1 cellular context compared by ENCODE assay signal in the genomic region with DNA sequence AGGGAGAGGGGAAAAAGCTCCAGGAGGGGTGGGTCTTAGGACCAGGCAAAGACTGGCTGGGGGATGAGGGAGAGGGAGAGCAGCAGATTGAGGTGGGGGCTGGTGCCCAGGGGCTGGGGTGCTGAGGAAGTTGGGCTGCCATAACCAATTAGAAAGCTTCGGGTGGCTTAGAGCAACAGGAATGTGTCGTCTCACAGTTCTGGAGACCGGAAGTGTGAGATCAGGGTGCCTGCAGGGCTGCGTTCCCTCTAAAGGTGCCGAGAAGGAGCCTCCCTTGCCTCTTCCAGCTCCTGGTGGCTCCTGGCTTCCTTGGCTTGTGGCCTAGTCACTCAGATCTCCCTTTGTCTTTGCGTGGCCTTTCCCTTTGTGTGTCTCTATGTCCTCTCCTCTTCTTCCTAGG.
TF ChIP-seq lines count a peak whose summit lies in the region.

No MANE protein-coding gene starts in this region.

TF ChIP-seq in IMR-90, 13 proteins besides CTCF, POLR2A, EP300 and RAD21:
- no peak for TF ChIP-seq RCOR1 (IDR thresholded peaks at IDR 0.05; ENCODE audit: insufficient replicate concordance, low read length)
- no peak for TF ChIP-seq NFE2L2 (IDR thresholded peaks at IDR 0.05; ENCODE audit: low read depth, low read length)
- TF ChIP-seq MAZ (IDR thresholded peaks at IDR 0.05; ENCODE audit: borderline replicate concordance, low read depth, low read length), result no peak
- TF ChIP-seq CHD1 (IDR thresholded peaks at IDR 0.05; ENCODE audit: low read depth, low read length), result no peak
- TF ChIP-seq MXI1 (IDR thresholded peaks at IDR 0.05; ENCODE audit: borderline replicate concordance, low read depth, low read length), result no peak
- TF ChIP-seq MAFK (IDR thresholded peaks at IDR 0.05; ENCODE audit: low read depth, low read length), result no peak
